Comparison of ENCODE assay signal across 1 cellular context in the genomic region with DNA sequence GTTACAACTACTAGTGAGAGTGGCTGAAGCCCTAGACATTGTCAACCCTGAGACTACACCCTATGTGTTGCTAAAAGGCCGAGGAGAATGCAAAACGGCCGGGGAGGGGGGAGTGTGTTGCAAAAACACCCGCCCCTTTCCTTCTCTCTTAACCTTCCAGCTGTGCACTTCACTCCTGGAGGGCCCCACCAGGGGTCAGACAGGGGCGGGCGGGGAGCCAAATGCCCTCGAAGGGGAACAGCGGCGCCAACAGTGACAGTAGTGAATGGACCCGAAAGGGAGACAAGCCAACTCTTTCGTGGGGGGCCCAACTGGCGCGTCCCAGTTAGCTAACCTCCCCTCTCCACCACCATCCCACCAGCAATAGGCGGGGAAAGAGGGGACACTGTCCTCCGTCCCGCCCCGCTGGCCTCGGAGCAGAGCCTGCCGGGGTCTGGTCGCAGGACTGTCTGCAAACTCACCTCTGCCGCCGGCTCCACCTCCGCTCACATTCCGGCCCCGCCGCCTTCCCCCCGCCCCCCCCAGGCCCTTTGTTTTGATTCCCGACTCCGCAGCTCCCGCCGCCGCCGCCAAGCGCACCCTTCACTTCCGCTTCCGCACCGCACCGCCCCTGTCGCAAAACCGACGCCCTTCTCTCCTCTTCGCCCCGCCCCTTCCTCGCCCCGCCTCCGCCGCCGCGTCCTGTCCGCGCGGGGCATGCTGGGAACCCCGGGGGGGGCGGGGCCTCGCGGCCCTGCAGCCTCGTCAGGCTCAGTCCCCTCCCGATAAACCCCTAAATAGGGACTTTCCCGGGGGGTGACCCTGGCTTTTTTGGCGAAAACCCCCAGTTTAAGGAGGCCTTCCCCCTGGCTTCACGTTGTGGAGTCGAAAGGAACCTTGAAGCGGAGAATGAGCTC.
TF ChIP-seq lines count a peak whose summit lies in the region.

MARF1 (minus strand) TSS at position 598 of the 896 bp plus-strand sequence. CDS start 3,921 bp downstream, outside the sequence.

TF ChIP-seq in K562, 482 proteins besides CTCF, POLR2A, EP300 and RAD21 (continued from another document and continues in another):
- TF ChIP-seq, protein P1, sequence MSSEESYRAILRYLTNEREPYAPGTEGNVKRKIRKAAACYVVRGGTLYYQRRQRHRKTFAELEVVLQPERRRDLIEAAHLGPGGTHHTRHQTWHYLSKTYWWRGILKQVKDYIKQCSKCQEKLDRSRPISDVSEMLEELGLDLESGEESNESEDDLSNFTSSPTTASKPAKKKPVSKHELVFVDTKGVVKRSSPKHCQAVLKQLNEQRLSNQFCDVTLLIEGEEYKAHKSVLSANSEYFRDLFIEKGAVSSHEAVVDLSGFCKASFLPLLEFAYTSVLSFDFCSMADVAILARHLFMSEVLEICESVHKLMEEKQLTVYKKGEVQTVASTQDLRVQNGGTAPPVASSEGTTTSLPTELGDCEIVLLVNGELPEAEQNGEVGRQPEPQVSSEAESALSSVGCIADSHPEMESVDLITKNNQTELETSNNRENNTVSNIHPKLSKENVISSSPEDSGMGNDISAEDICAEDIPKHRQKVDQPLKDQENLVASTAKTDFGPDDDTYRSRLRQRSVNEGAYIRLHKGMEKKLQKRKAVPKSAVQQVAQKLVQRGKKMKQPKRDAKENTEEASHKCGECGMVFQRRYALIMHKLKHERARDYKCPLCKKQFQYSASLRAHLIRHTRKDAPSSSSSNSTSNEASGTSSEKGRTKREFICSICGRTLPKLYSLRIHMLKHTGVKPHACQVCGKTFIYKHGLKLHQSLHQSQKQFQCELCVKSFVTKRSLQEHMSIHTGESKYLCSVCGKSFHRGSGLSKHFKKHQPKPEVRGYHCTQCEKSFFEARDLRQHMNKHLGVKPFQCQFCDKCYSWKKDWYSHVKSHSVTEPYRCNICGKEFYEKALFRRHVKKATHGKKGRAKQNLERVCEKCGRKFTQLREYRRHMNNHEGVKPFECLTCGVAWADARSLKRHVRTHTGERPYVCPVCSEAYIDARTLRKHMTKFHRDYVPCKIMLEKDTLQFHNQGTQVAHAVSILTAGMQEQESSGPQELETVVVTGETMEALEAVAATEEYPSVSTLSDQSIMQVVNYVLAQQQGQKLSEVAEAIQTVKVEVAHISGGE (CRISPR knock-in tag; IDR thresholded peaks at IDR 0.05) = peak in 1 of 3 experiments; percentile 84; a peak in 2 of 6 replicates
- TF ChIP-seq BHLHE40 (IDR thresholded peaks at IDR 0.05; ENCODE audit: low read length) = no peak
- TF ChIP-seq ZSCAN32 (CRISPR knock-in tag; IDR thresholded peaks at IDR 0.05) = peak; percentile 36; the same call in 1 of the 2 replicates
- no peak for TF ChIP-seq BCOR (IDR thresholded peaks at IDR 0.05)
- TF ChIP-seq ZC3H11A (IDR thresholded peaks at IDR 0.05; ENCODE audit: low read depth, low read length) = no peak
- no peak for TF ChIP-seq SAFB (IDR thresholded peaks at IDR 0.05; ENCODE audit: borderline replicate concordance, low read depth, low read length)
- TF ChIP-seq, protein P2, sequence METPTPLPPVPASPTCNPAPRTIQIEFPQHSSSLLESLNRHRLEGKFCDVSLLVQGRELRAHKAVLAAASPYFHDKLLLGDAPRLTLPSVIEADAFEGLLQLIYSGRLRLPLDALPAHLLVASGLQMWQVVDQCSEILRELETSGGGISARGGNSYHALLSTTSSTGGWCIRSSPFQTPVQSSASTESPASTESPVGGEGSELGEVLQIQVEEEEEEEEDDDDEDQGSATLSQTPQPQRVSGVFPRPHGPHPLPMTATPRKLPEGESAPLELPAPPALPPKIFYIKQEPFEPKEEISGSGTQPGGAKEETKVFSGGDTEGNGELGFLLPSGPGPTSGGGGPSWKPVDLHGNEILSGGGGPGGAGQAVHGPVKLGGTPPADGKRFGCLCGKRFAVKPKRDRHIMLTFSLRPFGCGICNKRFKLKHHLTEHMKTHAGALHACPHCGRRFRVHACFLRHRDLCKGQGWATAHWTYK (CRISPR knock-in tag; IDR thresholded peaks at IDR 0.05) = peak; percentile 58
- TF ChIP-seq ARNT (IDR thresholded peaks at IDR 0.05) = no peak
- TF ChIP-seq ZNF239 (CRISPR knock-in tag; IDR thresholded peaks at IDR 0.05) = no peak
- no peak for TF ChIP-seq HSF4 (CRISPR knock-in tag; IDR thresholded peaks at IDR 0.05; ENCODE audit: borderline replicate concordance)
- TF ChIP-seq BDP1 (IDR thresholded peaks at IDR 0.05; ENCODE audit: insufficient read depth, insufficient read length) = no peak
- no peak for TF ChIP-seq PHB2 (IDR thresholded peaks at IDR 0.05; ENCODE audit: low read depth)
- TF ChIP-seq ZBTB8A (IDR thresholded peaks at IDR 0.05; ENCODE audit: partially characterized antibody) = no peak
- TF ChIP-seq CBX2 (IDR thresholded peaks at IDR 0.05; ENCODE audit: insufficient read depth, low read length, poor library complexity, severe bottlenecking) = no peak
- TF ChIP-seq ZNF551 (CRISPR knock-in tag; IDR thresholded peaks at IDR 0.05) = peak; percentile 55; the same call in 1 of the 2 replicates
- TF ChIP-seq RERE (CRISPR knock-in tag; IDR thresholded peaks at IDR 0.05; ENCODE audit: borderline replicate concordance) = no peak
- peak; percentile 94 for TF ChIP-seq SUPT5H (IDR thresholded peaks at IDR 0.05)
- TF ChIP-seq, protein P3, sequence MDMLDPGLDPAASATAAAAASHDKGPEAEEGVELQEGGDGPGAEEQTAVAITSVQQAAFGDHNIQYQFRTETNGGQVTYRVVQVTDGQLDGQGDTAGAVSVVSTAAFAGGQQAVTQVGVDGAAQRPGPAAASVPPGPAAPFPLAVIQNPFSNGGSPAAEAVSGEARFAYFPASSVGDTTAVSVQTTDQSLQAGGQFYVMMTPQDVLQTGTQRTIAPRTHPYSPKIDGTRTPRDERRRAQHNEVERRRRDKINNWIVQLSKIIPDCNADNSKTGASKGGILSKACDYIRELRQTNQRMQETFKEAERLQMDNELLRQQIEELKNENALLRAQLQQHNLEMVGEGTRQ (CRISPR knock-in tag; IDR thresholded peaks at IDR 0.05) = no peak
- no peak for TF ChIP-seq CAMTA2 (CRISPR knock-in tag; conservative IDR thresholded peaks at IDR 0.05)
- TF ChIP-seq ZNF12 (CRISPR knock-in tag; IDR thresholded peaks at IDR 0.05) = 0 out of 2 replicates have a peak, but pooled peaks have one; percentile 25
- no peak for TF ChIP-seq ZNF668 (CRISPR knock-in tag; IDR thresholded peaks at IDR 0.05)
- TF ChIP-seq, protein P4, sequence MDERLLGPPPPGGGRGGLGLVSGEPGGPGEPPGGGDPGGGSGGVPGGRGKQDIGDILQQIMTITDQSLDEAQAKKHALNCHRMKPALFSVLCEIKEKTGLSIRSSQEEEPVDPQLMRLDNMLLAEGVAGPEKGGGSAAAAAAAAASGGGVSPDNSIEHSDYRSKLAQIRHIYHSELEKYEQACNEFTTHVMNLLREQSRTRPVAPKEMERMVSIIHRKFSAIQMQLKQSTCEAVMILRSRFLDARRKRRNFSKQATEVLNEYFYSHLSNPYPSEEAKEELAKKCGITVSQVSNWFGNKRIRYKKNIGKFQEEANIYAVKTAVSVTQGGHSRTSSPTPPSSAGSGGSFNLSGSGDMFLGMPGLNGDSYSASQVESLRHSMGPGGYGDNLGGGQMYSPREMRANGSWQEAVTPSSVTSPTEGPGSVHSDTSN (CRISPR knock-in tag; IDR thresholded peaks at IDR 0.05; ENCODE audit: low read depth) = no peak
- TF ChIP-seq, protein P4 (tag; conservative IDR thresholded peaks at IDR 0.05; ENCODE audit: low read depth) = no peak
- peak; percentile 73; the same call in 1 of the 2 replicates for TF ChIP-seq HMG20B (CRISPR knock-in tag; IDR thresholded peaks at IDR 0.05)
- no peak for TF ChIP-seq XRCC3 (IDR thresholded peaks at IDR 0.05)
- no peak for TF ChIP-seq SRSF1 (IDR thresholded peaks at IDR 0.05; ENCODE audit: low read depth, low read length)
- TF ChIP-seq GTF2F1 (IDR thresholded peaks at IDR 0.05; ENCODE audit: low read depth, low read length) = no peak
- no peak for TF ChIP-seq RBM25 (IDR thresholded peaks at IDR 0.05; ENCODE audit: low read depth, low read length, severe bottlenecking)
- TF ChIP-seq SP1 (CRISPR knock-in tag; IDR thresholded peaks at IDR 0.05) = peak; percentile 83
- TF ChIP-seq ZC3H8 (IDR thresholded peaks at IDR 0.05) = no peak
- TF ChIP-seq ARID1B (IDR thresholded peaks at IDR 0.05) = peak; percentile 47; the same call in 1 of the 2 replicates
- peak; percentile 93 for TF ChIP-seq E4F1 (CRISPR knock-in tag; IDR thresholded peaks at IDR 0.05; ENCODE audit: borderline replicate concordance)
- TF ChIP-seq PHB (CRISPR knock-in tag; IDR thresholded peaks at IDR 0.05) = no peak
- TF ChIP-seq ZNF830 (CRISPR knock-in tag; IDR thresholded peaks at IDR 0.05) = 0 out of 2 replicates have a peak, but pooled peaks have one; percentile 81
- peak; percentile 95 for TF ChIP-seq ZNF740 (CRISPR knock-in tag; IDR thresholded peaks at IDR 0.05)
- peak in 1 of 2 experiments; percentile 98; a peak in 2 of 4 replicates for TF ChIP-seq ZNF740 (tag; IDR thresholded peaks at IDR 0.05)
- peak; percentile 78; the same call in 1 of the 2 replicates for TF ChIP-seq OTX1 (CRISPR knock-in tag; IDR thresholded peaks at IDR 0.05)
- TF ChIP-seq PPARD (CRISPR knock-in tag; IDR thresholded peaks at IDR 0.05) = no peak
- TF ChIP-seq, protein P5, sequence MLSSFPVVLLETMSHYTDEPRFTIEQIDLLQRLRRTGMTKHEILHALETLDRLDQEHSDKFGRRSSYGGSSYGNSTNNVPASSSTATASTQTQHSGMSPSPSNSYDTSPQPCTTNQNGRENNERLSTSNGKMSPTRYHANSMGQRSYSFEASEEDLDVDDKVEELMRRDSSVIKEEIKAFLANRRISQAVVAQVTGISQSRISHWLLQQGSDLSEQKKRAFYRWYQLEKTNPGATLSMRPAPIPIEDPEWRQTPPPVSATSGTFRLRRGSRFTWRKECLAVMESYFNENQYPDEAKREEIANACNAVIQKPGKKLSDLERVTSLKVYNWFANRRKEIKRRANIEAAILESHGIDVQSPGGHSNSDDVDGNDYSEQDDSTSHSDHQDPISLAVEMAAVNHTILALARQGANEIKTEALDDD (IDR thresholded peaks at IDR 0.05) = 0 out of 2 replicates have a peak, but pooled peaks have one; percentile 66
